ENCODE assay signal across 18 cellular contexts in the genomic region with DNA sequence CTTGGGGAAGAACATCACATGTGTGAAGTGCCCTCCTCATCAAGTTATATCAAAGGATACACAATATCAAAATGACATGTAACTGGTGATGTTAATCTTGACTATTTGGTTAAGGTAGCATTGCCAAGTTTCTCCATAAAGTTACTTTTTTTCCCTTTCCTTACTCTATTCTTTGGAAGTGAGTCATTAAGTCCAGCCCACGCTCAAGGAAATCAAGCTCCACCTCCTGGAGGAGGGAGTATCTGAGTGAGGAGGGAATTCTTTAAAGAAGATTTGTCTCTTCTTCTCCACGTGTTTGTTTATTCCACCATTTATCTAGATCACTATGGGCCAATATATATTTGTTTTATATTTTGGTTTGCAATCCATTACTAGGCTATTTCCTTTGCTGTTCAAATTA. TPM values are rescaled to one million over a fixed set of nuclear protein-coding genes. Genes with fewer than 3 reads are reported as not detected.
DNase-seq lines count a peak whose midpoint lies in the region; ATAC-seq and TF ChIP-seq lines count a peak whose summit lies in the region.
"Had no signal": no experiment of that assay in that cellular context is flagged by ENCODE, and none has a peak within 500 bp of the region (broad histone marks: within the 10 kb centered on the region; RNA-seq: fewer than 3 reads in every experiment).

No MANE protein-coding gene starts in this region.

- no peak overlapping the region for H2AFZ ChIP-seq in hepatocyte

- no peaks in the 10 kb centered on the region for H3K27me3 Mint-ChIP-seq in MCF 10A (ENCODE audit: insufficient read depth, unreplicated experiment)

- POLR2A ChIA-PET in MCF 10A (lab: Yijun Ruan, JAX) = interaction anchor here (1.0 kb wide), 1 partner anchor 13 kb away, joined by 3 read pairs; no protein-coding TSS in a partner anchor

- H3K36me3 Mint-ChIP-seq in MCF 10A (ENCODE audit: insufficient read depth, unreplicated experiment) = no peaks in the 10 kb centered on the region
- H3K36me3 Mint-ChIP-seq: naive B cell had no signal

- H3K4me1 ChIP-seq in breast epithelium (no peaks in the 10 kb centered on the region), hepatocyte (ENCODE audit: insufficient read depth) (no peaks in the 10 kb centered on the region)
- H3K4me1 ChIP-seq: tibial nerve had no signal

- no peak overlapping the region for H3K4me3 Mint-ChIP-seq in MCF 10A (ENCODE audit: unreplicated experiment)
- H3K4me3 Mint-ChIP-seq: activated CD4-positive, alpha-beta T cell treated with anti-CD3 and anti-CD28 coated beads for 36 hours; naive B cell had no signal

- no peaks in the 10 kb centered on the region for H3K9me3 ChIP-seq in breast epithelium
- H3K9me3 ChIP-seq in hepatocyte (ENCODE audit: low read depth) = no peaks in the 10 kb centered on the region
- H3K9me3 ChIP-seq: SJCRH30, tibial nerve had no signal

- no peak overlapping the region for H3K27ac Mint-ChIP-seq in MCF 10A (ENCODE audit: low read depth, unreplicated experiment)
- H3K27ac Mint-ChIP-seq: activated CD4-positive, alpha-beta T cell treated with anti-CD3 and anti-CD28 coated beads for 36 hours; naive B cell had no signal

- no peak overlapping the region for H3K4me2 ChIP-seq in hepatocyte

- intact Hi-C loops in MCF 10A (cut with micrococcal nuclease) = no loop called here
- intact Hi-C loops in breast epithelium (cut with DNase I; ENCODE audit: low total_unique reads) = no loop called here
- intact Hi-C loops in left colon (cut with DNase I, micrococcal nuclease) = no loop called here

- DNase-seq in MCF 10A (ENCODE audit: unreplicated experiment) (peak; percentile 60), breast epithelium (ENCODE audit: low spot score in 2 of 2) (no peak), amniotic epithelial cell (ENCODE audit: low read depth) (peak; percentile 64), fibroblast of pulmonary artery (ENCODE audit: low read depth) (peak; percentile 64), left colon (no peak), NCI-H2081 (lab: John Stamatoyannopoulos, UW) (no peak), hepatocyte (ENCODE audit: low spot score) (no peak)
- DNase-seq: 8988T; activated CD4-positive, alpha-beta T cell treated with anti-CD3 and anti-CD28 coated beads for 36 hours; H7; naive B cell; NCI-H2029 treated with DMSO at 0.1 percent for 48 hours; NCI-H524 treated with DMSO at 0.1 percent for 48 hours; posterior cingulate gyrus; SJCRH30; T1000 had no signal

- H3K4me3 ChIP-seq in breast epithelium (no peak overlapping the region), fibroblast of pulmonary artery (replicated peaks; ENCODE audit: low read depth, low read length) (no peak overlapping the region), hepatocyte (no peak overlapping the region)
- H3K4me3 ChIP-seq: SJCRH30, tibial nerve had no signal

- BruUV-seq in MCF 10A (replicated peaks; lab: Mats Ljungman, UMichigan) = no TSS peak

- ATAC-seq in HG03039 (IDR thresholded peaks at IDR 0.05; ENCODE audit: unreplicated experiment) = no peak
- ATAC-seq in left colon = no peak
- ATAC-seq: activated CD4-positive, alpha-beta T cell treated with anti-CD3 and anti-CD28 coated beads for 36 hours had no signal

- H3K9me2 ChIP-seq in hepatocyte (replicated peaks; ENCODE audit: insufficient read depth) = no peaks in the 10 kb centered on the region

- H4K20me1 ChIP-seq in hepatocyte (ENCODE audit: insufficient read depth, poor library complexity, severe bottlenecking) = no peaks in the 10 kb centered on the region

- peaks cover 9% of the 10 kb centered on the region for H3K4me1 Mint-ChIP-seq in MCF 10A (ENCODE audit: insufficient read depth, unreplicated experiment)
- H3K4me1 Mint-ChIP-seq: naive B cell had no signal

- 60% methylated on average over 2 of the region's 2 CpGs for WGBS in hepatocyte (ENCODE audit: low lambda C conversion rate, missing lambda C conversion rate)

- CTCF ChIA-PET in MCF 10A (lab: Yijun Ruan, JAX) = interaction anchor here (0.7 kb wide), 1 partner anchor 127 kb away, joined by 3 read pairs; no protein-coding TSS in a partner anchor

- no peaks in the 10 kb centered on the region for H3K9me3 Mint-ChIP-seq in MCF 10A (ENCODE audit: unreplicated experiment)
- H3K9me3 Mint-ChIP-seq: naive B cell had no signal

- H3K27me3 ChIP-seq in breast epithelium = no peaks in the 10 kb centered on the region
- H3K27me3 ChIP-seq in hepatocyte = no peaks in the 10 kb centered on the region
- H3K27me3 ChIP-seq: SJCRH30, tibial nerve had no signal

- H3K36me3 ChIP-seq in breast epithelium (no peaks in the 10 kb centered on the region), hepatocyte (replicated peaks; ENCODE audit: insufficient read depth, low read depth) (no peaks in the 10 kb centered on the region)
- H3K36me3 ChIP-seq: SJCRH30, tibial nerve had no signal

- H3K79me2 ChIP-seq in hepatocyte = no peaks in the 10 kb centered on the region

- no peak for TF ChIP-seq CTCF in MCF 10A (IDR thresholded peaks at IDR 0.05; ENCODE audit: unreplicated experiment)
- TF ChIP-seq CTCF in breast epithelium (IDR thresholded peaks at IDR 0.05) = no peak
- TF ChIP-seq CTCF in fibroblast of pulmonary artery (IDR thresholded peaks at IDR 0.05; ENCODE audit: low read length, missing control alignments) = no peak
- TF ChIP-seq CTCF in hepatocyte (IDR thresholded peaks at IDR 0.05; ENCODE audit: poor library complexity) = no peak

- H3K27ac ChIP-seq in breast epithelium = no peak overlapping the region
- no peak overlapping the region for H3K27ac ChIP-seq in hepatocyte
- H3K27ac ChIP-seq: SJCRH30, tibial nerve had no signal

- no peak for TF ChIP-seq POLR2A in breast epithelium (IDR thresholded peaks at IDR 0.05)

RNA-seq across cellular contexts. Expression of a gene that starts 33.6 kb away (rescaled TPM):
- total RNA-seq in MCF 10A (2022) (61.4 and 63.0 TPM in 2 replicates), breast epithelium (10 to 100 TPM; 45.3 to 85.8 (median 57.7) TPM), left colon (10 to 100 TPM; 43.1 to 49.9 TPM), hepatocyte (62.0 and 73.5 TPM in 2 replicates)
- polyA plus RNA-seq in hepatocyte = 21.9 and 22.8 TPM in 2 replicates

Comparison
In these comparisons a context has a peak if more than half of its experiments do, and no peak if none do; other contexts are left out.
1. DNase-seq: peak in MCF 10A (single experiment), amniotic epithelial cell (single experiment) and fibroblast of pulmonary artery (single experiment); none in breast epithelium (0 of 2), left colon (0 of 2), NCI-H2081 (0 of 2) and hepatocyte (single experiment).